In genomic region chr1:9481048-9481447, GRCh38 we compare ENCODE assay signal across 15 cellular contexts. TPM values are rescaled to one million over a fixed set of nuclear protein-coding genes. Genes with fewer than 3 reads are reported as not detected.
DNase-seq lines count a peak whose midpoint lies in the region; ATAC-seq and TF ChIP-seq lines count a peak whose summit lies in the region.
"Had no signal": no experiment of that assay in that cellular context is flagged by ENCODE, and none has a peak within 500 bp of the region (broad histone marks: within the 10 kb centered on the region; RNA-seq: fewer than 3 reads in every experiment).

No MANE protein-coding gene starts in this region.

- no peak for TF ChIP-seq CTCF in right lobe of liver (IDR thresholded peaks at IDR 0.05)
- TF ChIP-seq CTCF in type B pancreatic cell (conservative IDR thresholded peaks at IDR 0.05) = no peak

- ATAC-seq in right lobe of liver = peak; percentile 19 to 56 (median 31)
- ATAC-seq: CD8-positive, alpha-beta T cell had no signal

- intact Hi-C loops in right lobe of liver (cut with DNase I) = no loop called here

- WGBS in right lobe of liver (ENCODE audit: insufficient coverage, low coverage, low lambda C conversion rate, missing lambda C conversion rate) = no CpG with 5 or more reads among the region's 6 CpGs

- no peak overlapping the region for H3K4me3 ChIP-seq in right lobe of liver

- H3K36me3 Mint-ChIP-seq in type B pancreatic cell = no peaks in the 10 kb centered on the region
- H3K36me3 Mint-ChIP-seq: CD8-positive, alpha-beta T cell had no signal

- H3K27ac ChIP-seq in right lobe of liver = no peak overlapping the region

- no peak overlapping the region for H3K27ac Mint-ChIP-seq in type B pancreatic cell
- H3K27ac Mint-ChIP-seq: CD8-positive, alpha-beta T cell; T-helper 1 cell treated with Interleukin-12 subunit alpha and Interleukin-12 subunit beta and Interleukin-4 antibody, amounts not matched to agents 30 μg/mL and 1 μg/mL, for 36 hours had no signal

- no peak overlapping the region for H3K4me3 Mint-ChIP-seq in type B pancreatic cell
- H3K4me3 Mint-ChIP-seq: CD8-positive, alpha-beta T cell; T-helper 1 cell treated with Interleukin-12 subunit alpha and Interleukin-12 subunit beta and Interleukin-4 antibody, amounts not matched to agents 30 μg/mL and 1 μg/mL, for 36 hours had no signal

- DNase-seq in NCI-H2029 (lab: John Stamatoyannopoulos, UW) (peak; percentile 5), NCI-H2029 treated with DMSO at 0.1 percent for 48 hours (lab: John Stamatoyannopoulos, UW) (no peak), NCI-H1105 treated with DMSO at 0.1 percent for 48 hours (lab: John Stamatoyannopoulos, UW) (peak; percentile 27), NCI-H69 (lab: John Stamatoyannopoulos, UW) (peak; percentile 7), right lobe of liver (peak in 1 of 3 donors; percentile 37), NAMALWA (ENCODE audit: low spot score) (no peak), type B pancreatic cell (ENCODE audit: extremely low spot score, unreplicated experiment) (no peak), NCI-H526 (lab: John Stamatoyannopoulos, UW) (no peak)
- DNase-seq: CD8-positive, alpha-beta T cell; Karpas-422; MM.1S; NCI-H1436; NCI-H226; Right ventricle myocardium superior had no signal

- H3K9me3 Mint-ChIP-seq in type B pancreatic cell = no peaks in the 10 kb centered on the region
- H3K9me3 Mint-ChIP-seq: CD8-positive, alpha-beta T cell; T-helper 1 cell treated with Interleukin-12 subunit alpha and Interleukin-12 subunit beta and Interleukin-4 antibody, amounts not matched to agents 30 μg/mL and 1 μg/mL, for 36 hours had no signal

- H3K27me3 ChIP-seq in right lobe of liver = no peaks in the 10 kb centered on the region

- TF ChIP-seq POLR2A in right lobe of liver (IDR thresholded peaks at IDR 0.05) = no peak

- peaks cover 11% of the 10 kb centered on the region for H3K27me3 Mint-ChIP-seq in type B pancreatic cell

- peaks cover 4% of the 10 kb centered on the region for H3K4me1 Mint-ChIP-seq in type B pancreatic cell (ENCODE audit: unreplicated experiment)

- H3K36me3 ChIP-seq in right lobe of liver = no peaks in the 10 kb centered on the region

- H3K9me3 ChIP-seq in right lobe of liver = no peaks in the 10 kb centered on the region

- H3K4me1 ChIP-seq in right lobe of liver = peaks cover 0 to 22% (median 5%) of the 10 kb centered on the region in 4 donors

RNA-seq across cellular contexts. Expression of gene SLC25A33, which starts 58.2 kb away (rescaled TPM):
- total RNA-seq in right lobe of liver (10 to 100 TPM in 3 of 6 experiments, 1 to 10 TPM in 3; 3.5 to 26.5 (median 8.2) TPM), type B pancreatic cell (ENCODE audit: low replicate concordance) (5.8 and 7.6 TPM in 2 replicates)

Comparison
In these comparisons a context has a peak if more than half of its experiments do, and no peak if none do; other contexts are left out.
1. DNase-seq: peak in NCI-H2029 (single experiment), NCI-H1105 treated with DMSO at 0.1 percent for 48 hours (single experiment) and NCI-H69 (single experiment); none in NCI-H2029 treated with DMSO at 0.1 percent for 48 hours (single experiment), NAMALWA (single experiment), type B pancreatic cell (single experiment) and NCI-H526 (0 of 2).